1 cellular context compared by ENCODE assay signal in the genomic region with DNA sequence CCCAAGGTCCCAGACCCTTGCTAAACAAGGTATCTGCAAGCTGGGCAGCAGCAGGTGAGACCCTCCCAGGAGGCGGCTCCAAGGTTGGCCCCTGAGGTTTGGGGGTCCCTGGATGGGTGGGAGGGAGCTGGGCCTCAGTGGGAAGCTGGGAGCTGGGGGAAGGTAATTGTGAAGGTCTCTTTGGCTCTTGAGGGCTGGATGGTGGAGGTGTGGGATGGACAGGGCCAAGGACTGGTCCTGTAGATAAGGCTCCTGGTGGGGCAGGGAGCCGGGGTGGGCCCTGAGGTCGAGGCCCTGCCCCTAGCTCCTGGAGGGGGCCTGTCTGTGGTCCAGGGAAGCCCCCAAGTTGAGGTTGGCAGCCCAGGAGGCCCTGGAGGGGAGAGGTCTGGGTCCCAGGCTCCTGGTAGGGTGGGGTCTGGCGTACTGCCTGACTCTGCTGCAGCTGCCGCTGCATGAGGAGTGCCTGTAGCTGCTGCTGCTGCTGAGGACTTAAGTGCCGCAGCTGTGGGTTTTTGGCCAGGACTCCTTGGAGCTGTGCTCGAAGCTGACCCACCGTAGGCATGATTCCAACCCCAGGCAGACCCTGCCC.
A peak's percentile ranks its signal among the peaks of the same experiment; 100 is the strongest.
TF ChIP-seq lines count a peak whose summit lies in the region.

No MANE protein-coding gene starts in this region.

TF ChIP-seq in K562, 482 proteins besides CTCF, POLR2A, EP300 and RAD21:
- TF ChIP-seq ZNF511 (CRISPR knock-in tag; IDR thresholded peaks at IDR 0.05): no peak
- no peak for TF ChIP-seq ZC3H4 (CRISPR knock-in tag; IDR thresholded peaks at IDR 0.05; ENCODE audit: borderline replicate concordance)
- no peak for TF ChIP-seq ILK (tag; IDR thresholded peaks at IDR 0.05; ENCODE audit: borderline replicate concordance, low read depth)
- TF ChIP-seq RBM22 (IDR thresholded peaks at IDR 0.05; ENCODE audit: low read depth, low read length, poor library complexity, severe bottlenecking): peak; percentile 57
- no peak for TF ChIP-seq TRIM25 (IDR thresholded peaks at IDR 0.05; ENCODE audit: borderline replicate concordance)
- peak; percentile 50 for TF ChIP-seq POLR2G (IDR thresholded peaks at IDR 0.05; ENCODE audit: low read depth, low read length)
- TF ChIP-seq, protein P1, sequence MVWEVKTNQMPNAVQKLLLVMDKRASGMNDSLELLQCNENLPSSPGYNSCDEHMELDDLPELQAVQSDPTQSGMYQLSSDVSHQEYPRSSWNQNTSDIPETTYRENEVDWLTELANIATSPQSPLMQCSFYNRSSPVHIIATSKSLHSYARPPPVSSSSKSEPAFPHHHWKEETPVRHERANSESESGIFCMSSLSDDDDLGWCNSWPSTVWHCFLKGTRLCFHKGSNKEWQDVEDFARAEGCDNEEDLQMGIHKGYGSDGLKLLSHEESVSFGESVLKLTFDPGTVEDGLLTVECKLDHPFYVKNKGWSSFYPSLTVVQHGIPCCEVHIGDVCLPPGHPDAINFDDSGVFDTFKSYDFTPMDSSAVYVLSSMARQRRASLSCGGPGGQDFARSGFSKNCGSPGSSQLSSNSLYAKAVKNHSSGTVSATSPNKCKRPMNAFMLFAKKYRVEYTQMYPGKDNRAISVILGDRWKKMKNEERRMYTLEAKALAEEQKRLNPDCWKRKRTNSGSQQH (CRISPR knock-in tag; IDR thresholded peaks at IDR 0.05): no peak
- 0 out of 2 replicates have a peak, but pooled peaks have one; percentile 14 for TF ChIP-seq MTA3 (IDR thresholded peaks at IDR 0.05; ENCODE audit: borderline replicate concordance)
- TF ChIP-seq FOXK2 (conservative IDR thresholded peaks at IDR 0.05 in 1 of 2, IDR thresholded peaks at IDR 0.05 in 1 of 2; ENCODE audit: low read depth in 2 of 2): no peak
